In genomic region chr16:67967183-67967955, GRCh38 we compare ENCODE assay signal across 1 cellular context.
TF ChIP-seq lines count a peak whose summit lies in the region.

No MANE protein-coding gene starts in this region.

TF ChIP-seq in IMR-90, 13 proteins besides CTCF, POLR2A, EP300 and RAD21:
- TF ChIP-seq CEBPB (IDR thresholded peaks at IDR 0.05; ENCODE audit: low read depth, low read length) (no peak), ELK1 (IDR thresholded peaks at IDR 0.05; ENCODE audit: borderline replicate concordance, low read depth, low read length) (no peak), BHLHE40 (IDR thresholded peaks at IDR 0.05; ENCODE audit: low read depth, low read length) (no peak), MXI1 (IDR thresholded peaks at IDR 0.05; ENCODE audit: borderline replicate concordance, low read depth, low read length) (peak; percentile 36; the same call in 1 of the 2 replicates)
